Comparison of ENCODE assay signal across 16 cellular contexts in genomic region chr2:100135415-100135814, GRCh38. TPM values are rescaled to one million over a fixed set of nuclear protein-coding genes. Genes with fewer than 3 reads are reported as not detected.
DNase-seq lines count a peak whose midpoint lies in the region; ATAC-seq and TF ChIP-seq lines count a peak whose summit lies in the region.
"Had no signal": no experiment of that assay in that cellular context is flagged by ENCODE, and none has a peak within 500 bp of the region (broad histone marks: within the 10 kb centered on the region; RNA-seq: fewer than 3 reads in every experiment).

No MANE protein-coding gene starts in this region.

- H4K20me1 ChIP-seq in BLaER1 (peaks cover 14% of the 10 kb centered on the region; the same call in 1 of the 2 replicates), OCI-LY1 (ENCODE audit: insufficient read depth, low read length) (no peaks in the 10 kb centered on the region), PC-3 (ENCODE audit: low read length) (no peaks in the 10 kb centered on the region)

- peaks cover 97% of the 10 kb centered on the region for H3K79me2 ChIP-seq in OCI-LY1 (ENCODE audit: insufficient read depth, low read length)
- no peaks in the 10 kb centered on the region for H3K79me2 ChIP-seq in PC-3 (ENCODE audit: low read length)

- intact Hi-C loops in PC-3 (cut with micrococcal nuclease) = no loop called here

- H3F3A ChIP-seq in OCI-LY1 (ENCODE audit: insufficient read depth, low read length) (no peaks in the 10 kb centered on the region), PC-3 (ENCODE audit: low read length, unreplicated experiment) (no peaks in the 10 kb centered on the region)

- POLR2A ChIA-PET in PC-3 (lab: Charles Lee; ENCODE audit: unreplicated experiment) = no interaction called here

- peaks cover 2% of the 10 kb centered on the region; the same call in 1 of the 2 replicates for H3K36me3 ChIP-seq in BLaER1
- H3K36me3 ChIP-seq in OCI-LY1 (ENCODE audit: insufficient read depth, low read length) = peaks cover 86% of the 10 kb centered on the region
- no peaks in the 10 kb centered on the region for H3K36me3 ChIP-seq in PC-3 (ENCODE audit: low read depth, low read length)

- H3K27ac Mint-ChIP-seq in stimulated activated naive B cell treated with anti-CD40 and anti-IgM and Interleukin-4, amounts not matched to agents 10 μg/mL and 1 μg/mL and 100 μg/mL, for 72 hours = no peak overlapping the region
- H3K27ac Mint-ChIP-seq in glutamatergic neuron (ENCODE audit: unreplicated experiment) = no peak overlapping the region
- H3K27ac Mint-ChIP-seq: CD14-positive monocyte; CD8-positive, alpha-beta T cell; HFFc6; IgD-negative memory B cell had no signal

- DNase-seq in left kidney (ENCODE audit: low read depth, low spot score) = peak; percentile 24
- peak; percentile 43 for DNase-seq in stimulated activated naive B cell treated with anti-CD40 and anti-IgM and Interleukin-4, amounts not matched to agents 10 μg/mL and 1 μg/mL and 100 μg/mL, for 72 hours
- no peak for DNase-seq in glutamatergic neuron
- DNase-seq in PC-3 = no peak
- no peak for DNase-seq in GF-D8 (lab: John Stamatoyannopoulos, UW)
- DNase-seq: ACHN; CD8-positive, alpha-beta T cell; COR-L47; DMS153; HCEC 1CT; HFFc6; KG1 had no signal

- H3K27ac ChIP-seq in BLaER1 (peak overlapping the region; percentile 20; the same call in 1 of the 2 replicates), OCI-LY1 (ENCODE audit: low read depth, low read length, poor library complexity, severe bottlenecking) (peak overlapping the region; percentile 35), PC-3 (ENCODE audit: low read length) (no peak overlapping the region)

- peaks cover 3% of the 10 kb centered on the region; the same call in 1 of the 2 replicates for H3K9me3 ChIP-seq in BLaER1
- no peaks in the 10 kb centered on the region for H3K9me3 ChIP-seq in OCI-LY1 (ENCODE audit: low read length)
- H3K9me3 ChIP-seq in PC-3 (ENCODE audit: low read length) = no peaks in the 10 kb centered on the region

- no peak for TF ChIP-seq CTCF in OCI-LY1 (IDR thresholded peaks at IDR 0.05; ENCODE audit: low read length)
- no peak for TF ChIP-seq CTCF in glutamatergic neuron (IDR thresholded peaks at IDR 0.05; ENCODE audit: partially characterized antibody, unreplicated experiment)
- TF ChIP-seq CTCF in PC-3 (conservative IDR thresholded peaks at IDR 0.05; ENCODE audit: low read depth, low read length) = no peak

- H3K36me3 Mint-ChIP-seq in stimulated activated naive B cell treated with anti-CD40 and anti-IgM and Interleukin-4, amounts not matched to agents 10 μg/mL and 1 μg/mL and 100 μg/mL, for 72 hours = peaks cover 14 to 44% of the 10 kb centered on the region in 2 donors
- no peaks in the 10 kb centered on the region for H3K36me3 Mint-ChIP-seq in glutamatergic neuron (ENCODE audit: unreplicated experiment)
- H3K36me3 Mint-ChIP-seq: CD8-positive, alpha-beta T cell had no signal

- H3K27me3 ChIP-seq in BLaER1 (no peaks in the 10 kb centered on the region), OCI-LY1 (ENCODE audit: insufficient read depth, low read length) (no peaks in the 10 kb centered on the region), PC-3 (ENCODE audit: low read length) (no peaks in the 10 kb centered on the region)

- ATAC-seq in stimulated activated naive B cell treated with anti-CD40 and anti-IgM and Interleukin-4, amounts not matched to agents 10 μg/mL and 1 μg/mL and 100 μg/mL, for 72 hours (replicated peaks) = peak; percentile 49 to 50
- ATAC-seq in PC-3 = no peak
- ATAC-seq: CD8-positive, alpha-beta T cell had no signal

- no peak overlapping the region for H3K4me3 Mint-ChIP-seq in stimulated activated naive B cell treated with anti-CD40 and anti-IgM and Interleukin-4, amounts not matched to agents 10 μg/mL and 1 μg/mL and 100 μg/mL, for 72 hours
- no peak overlapping the region for H3K4me3 Mint-ChIP-seq in glutamatergic neuron (ENCODE audit: unreplicated experiment)
- H3K4me3 Mint-ChIP-seq: CD14-positive monocyte; CD8-positive, alpha-beta T cell; HFFc6; IgD-negative memory B cell had no signal

- peaks cover 38 to 62% of the 10 kb centered on the region in 2 donors for H3K4me1 Mint-ChIP-seq in stimulated activated naive B cell treated with anti-CD40 and anti-IgM and Interleukin-4, amounts not matched to agents 10 μg/mL and 1 μg/mL and 100 μg/mL, for 72 hours
- H3K4me1 Mint-ChIP-seq in glutamatergic neuron (ENCODE audit: low read depth, unreplicated experiment) = peaks cover 4% of the 10 kb centered on the region

- H2AFZ ChIP-seq in OCI-LY1 (ENCODE audit: low read length) (no peak overlapping the region), PC-3 (ENCODE audit: low read length) (no peak overlapping the region)

- no peaks in the 10 kb centered on the region for H3K27me3 Mint-ChIP-seq in stimulated activated naive B cell treated with anti-CD40 and anti-IgM and Interleukin-4, amounts not matched to agents 10 μg/mL and 1 μg/mL and 100 μg/mL, for 72 hours
- no peaks in the 10 kb centered on the region for H3K27me3 Mint-ChIP-seq in glutamatergic neuron (ENCODE audit: unreplicated experiment)
- H3K27me3 Mint-ChIP-seq: IgD-negative memory B cell had no signal

- CTCF ChIA-PET in PC-3 (lab: Charles Lee) = no interaction called here

- H3K4me2 ChIP-seq in BLaER1 (peak overlapping the region; percentile 42), OCI-LY1 (ENCODE audit: low read length) (peak overlapping the region; percentile 12; the same call in 1 of the 2 replicates), PC-3 (ENCODE audit: low read length) (no peak overlapping the region)

- no peak overlapping the region for H3K9ac ChIP-seq in BLaER1
- H3K9ac ChIP-seq in OCI-LY1 (ENCODE audit: low read length) = no peak overlapping the region
- no peak overlapping the region for H3K9ac ChIP-seq in PC-3 (ENCODE audit: low read length)

- no TSS peak for BruUV-seq in PC-3 (replicated peaks; lab: Mats Ljungman, UMichigan)

- no peaks in the 10 kb centered on the region for H3K9me3 Mint-ChIP-seq in stimulated activated naive B cell treated with anti-CD40 and anti-IgM and Interleukin-4, amounts not matched to agents 10 μg/mL and 1 μg/mL and 100 μg/mL, for 72 hours
- no peaks in the 10 kb centered on the region for H3K9me3 Mint-ChIP-seq in glutamatergic neuron (ENCODE audit: unreplicated experiment)
- H3K9me3 Mint-ChIP-seq: CD14-positive monocyte; CD8-positive, alpha-beta T cell; HFFc6; IgD-negative memory B cell had no signal

- H3K4me3 ChIP-seq in BLaER1 (no peak overlapping the region), OCI-LY1 (ENCODE audit: low read depth, low read length, poor library complexity, severe bottlenecking) (no peak overlapping the region), PC-3 (ENCODE audit: low read length) (no peak overlapping the region)

- H3K9me2 ChIP-seq in OCI-LY1 (ENCODE audit: low read depth, low read length) = no peaks in the 10 kb centered on the region
- H3K9me2 ChIP-seq in PC-3 (replicated peaks; ENCODE audit: low read length) = no peaks in the 10 kb centered on the region

- H3K4me1 ChIP-seq in BLaER1 (peaks cover 65% of the 10 kb centered on the region), OCI-LY1 (ENCODE audit: insufficient read depth, low read length, severe bottlenecking) (peaks cover 72% of the 10 kb centered on the region), PC-3 (ENCODE audit: insufficient read depth, low read length) (no peaks in the 10 kb centered on the region)

RNA-seq across cellular contexts. Expression of gene AFF3, which starts 7.0 kb away (rescaled TPM):
- 125 TPM for total RNA-seq in glutamatergic neuron (ENCODE audit: unreplicated experiment)
- 0.04 and 0.06 TPM in 2 replicates for total RNA-seq in PC-3 (2014; rRNA removed)

Comparison
In these comparisons a context has a peak if more than half of its experiments do, and no peak if none do; other contexts are left out.
1. DNase-seq: peak in left kidney (single experiment) and stimulated activated naive B cell treated with anti-CD40 and anti-IgM and Interleukin-4, amounts not matched to agents 10 μg/mL and 1 μg/mL and 100 μg/mL, for 72 hours (single experiment); none in glutamatergic neuron (single experiment), PC-3 (single experiment) and GF-D8 (single experiment).
2. RNA of gene AFF3, which starts 7.0 kb away (total RNA-seq): 125 TPM in glutamatergic neuron (single experiment); 0.04 to 0.06 TPM in PC-3; every median in the first group is over 100 times any median in the second.